Comparison of ENCODE assay signal across 8 cellular contexts in the genomic region with DNA sequence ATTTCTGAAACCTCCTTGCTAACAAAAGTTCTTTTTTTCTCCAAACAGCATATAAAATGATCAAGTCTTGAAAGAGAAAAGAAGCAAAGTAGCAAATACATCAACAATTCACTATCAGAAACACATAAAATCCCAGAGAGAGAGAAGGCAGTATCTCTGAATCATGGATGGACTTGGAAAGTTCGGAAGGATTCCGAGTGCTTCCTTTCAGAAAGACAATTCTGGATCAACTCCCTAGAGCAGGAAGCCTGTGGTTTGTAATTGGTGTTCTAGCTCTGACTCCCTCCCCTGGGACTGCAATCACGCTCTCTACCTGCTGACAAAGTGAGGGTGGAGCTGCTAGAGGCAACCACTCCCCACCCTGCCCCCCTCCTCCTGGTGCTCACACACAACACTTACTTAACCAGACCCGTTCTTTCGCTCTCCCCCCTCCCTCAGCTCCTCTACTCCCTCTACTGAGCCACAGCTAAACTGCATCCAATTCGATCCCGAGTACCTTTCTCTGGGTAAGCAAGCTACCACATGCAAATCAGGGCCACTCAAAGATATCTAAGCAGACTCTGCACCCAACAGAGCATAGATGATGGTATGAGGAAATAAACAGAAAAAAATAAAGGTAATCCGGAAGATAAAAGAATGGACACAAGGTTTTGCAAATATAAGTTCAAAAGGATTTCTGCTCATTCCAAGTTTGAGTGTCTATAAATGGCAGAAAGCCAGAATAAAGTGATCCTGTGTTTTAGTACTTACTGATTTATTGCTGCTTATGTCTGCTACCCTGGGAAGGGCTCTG. TPM values are rescaled to one million over a fixed set of nuclear protein-coding genes. Genes with fewer than 3 reads are reported as not detected.
DNase-seq lines count a peak whose midpoint lies in the region; ATAC-seq and TF ChIP-seq lines count a peak whose summit lies in the region.

A gene (minus strand): TSS at position 235 of the 793 bp plus-strand sequence. CDS start 1,957 bp downstream, outside the sequence.

- H3K4me1 ChIP-seq in ES-I3 (ENCODE audit: insufficient read depth, low read length): peaks cover 13% of the 10 kb centered on the region

- H3K9ac ChIP-seq in ES-I3 (ENCODE audit: low read depth, low read length): peak within 1 kb of the TSS; percentile 81

- POLR2A ChIA-PET in RWPE1 (lab: Yijun Ruan, JAX; ENCODE audit: low non-redundant PET): interaction anchor here (0.6 to 1.7 kb wide), 2 partner anchors 62 to 65 kb away, joined by 8 to 21 read pairs; a partner anchor contains a TSS

- H3K4me3 Mint-ChIP-seq in neural crest cell: peak within 1 kb of the TSS; percentile 75
- peak within 1 kb of the TSS; percentile 27 to 53 for H3K4me3 Mint-ChIP-seq in stimulated activated naive CD8-positive, alpha-beta T cell treated with anti-CD3 and anti-CD28 coated beads, Interleukin-15, amount 100 ng/mL, for 72 hours

- H3K27ac Mint-ChIP-seq in neural crest cell (ENCODE audit: unreplicated experiment): no peak within 1 kb of the TSS
- H3K27ac Mint-ChIP-seq in stimulated activated naive CD8-positive, alpha-beta T cell treated with anti-CD3 and anti-CD28 coated beads, Interleukin-15, amount 100 ng/mL, for 72 hours: no peak within 1 kb of the TSS

- peaks cover 13% of the 10 kb centered on the region for H3K27me3 Mint-ChIP-seq in neural crest cell (ENCODE audit: low read depth)
- no peaks in the 10 kb centered on the region for H3K27me3 Mint-ChIP-seq in stimulated activated naive CD8-positive, alpha-beta T cell treated with anti-CD3 and anti-CD28 coated beads, Interleukin-15, amount 100 ng/mL, for 72 hours

- peak within 1 kb of the TSS; percentile 39 for H3K4me3 ChIP-seq in fibroblast of villous mesenchyme (ENCODE audit: low read depth, low read length)

- TF ChIP-seq CTCF in RWPE1 (conservative IDR thresholded peaks at IDR 0.05; ENCODE audit: low read depth) (peak; percentile 95), fibroblast of villous mesenchyme (IDR thresholded peaks at IDR 0.05; ENCODE audit: insufficient read depth, low read depth, low read length) (peak; percentile 96), neural crest cell (conservative IDR thresholded peaks at IDR 0.05) (peak; percentile 75)

- H3K9me3 Mint-ChIP-seq in neural crest cell: no peaks in the 10 kb centered on the region
- H3K9me3 Mint-ChIP-seq in stimulated activated naive CD8-positive, alpha-beta T cell treated with anti-CD3 and anti-CD28 coated beads, Interleukin-15, amount 100 ng/mL, for 72 hours: no peaks in the 10 kb centered on the region

- H3K4me1 Mint-ChIP-seq in neural crest cell: peaks cover 25% of the 10 kb centered on the region
- peaks cover 29% of the 10 kb centered on the region for H3K4me1 Mint-ChIP-seq in stimulated activated naive CD8-positive, alpha-beta T cell treated with anti-CD3 and anti-CD28 coated beads, Interleukin-15, amount 100 ng/mL, for 72 hours

- H3K36me3 ChIP-seq in ES-I3 (ENCODE audit: insufficient read depth, low read length): no peaks in the 10 kb centered on the region

- DNase-seq in H4 (ENCODE audit: low spot score): peak; percentile 100
- peak; percentile 60 for DNase-seq in LHCN-M2 (ENCODE audit: low read depth)
- peak; percentile 99 for DNase-seq in RWPE1 (ENCODE audit: low spot score)
- DNase-seq in activated T-helper 9 cell treated with anti-CD3 and anti-CD28 coated beads, Interleukin-2, amount 50 U/mL, for 16 hours (ENCODE audit: low read depth): peak; percentile 76
- peak; percentile 79 for DNase-seq in fibroblast of villous mesenchyme (ENCODE audit: low read depth)
- peak; percentile 70 for DNase-seq in neural crest cell (ENCODE audit: low read depth, low spot score)
- DNase-seq in stimulated activated naive CD8-positive, alpha-beta T cell treated with anti-CD3 and anti-CD28 coated beads, Interleukin-15, amount 100 ng/mL, for 72 hours: peak; percentile 78 to 87

- peak; percentile 100 for ATAC-seq in stimulated activated naive CD8-positive, alpha-beta T cell treated with anti-CD3 and anti-CD28 coated beads, Interleukin-15, amount 100 ng/mL, for 72 hours

- peak within 1 kb of the TSS; percentile 61 for H3K27ac ChIP-seq in RWPE1

- H3K9me3 ChIP-seq in ES-I3 (ENCODE audit: control insufficient read depth, insufficient read depth, low read length): no peaks in the 10 kb centered on the region

- CTCF ChIA-PET in RWPE1 (lab: Yijun Ruan, JAX): interaction anchor here (0.6 to 1.3 kb wide), 14 partner anchors 16 to 1659 kb away, joined by 3 to 10 read pairs (median 4); a partner anchor contains a TSS

- no peaks in the 10 kb centered on the region for H3K36me3 Mint-ChIP-seq in neural crest cell (ENCODE audit: low read depth)

RNA-seq across cellular contexts. Expression of the gene that starts here (rescaled TPM):
- 1.8 and 2.1 TPM in 2 replicates for total RNA-seq in H4 (2014; rRNA removed; shearing (Covaris generic))
- total RNA-seq in LHCN-M2 (2014; rRNA removed) (not detected in 2 replicates), fibroblast of villous mesenchyme (not detected in 2 replicates), neural crest cell (2.0 and 3.2 TPM in 2 replicates)
- not detected for polyA plus RNA-seq in LHCN-M2 (2012)

Comparison
In these comparisons a context has a peak if more than half of its experiments do, and no peak if none do; other contexts are left out.
1. Peak in every context shown above with its lines: DNase-seq, ATAC-seq, H3K4me3 ChIP-seq and H3K27ac ChIP-seq.
2. Peak in DNase-seq in LHCN-M2; RNA of the gene not detected or under 1 TPM.
3. Peak in DNase-seq and H3K4me3 ChIP-seq in fibroblast of villous mesenchyme; RNA of the gene not detected or under 1 TPM.